In the genomic region with DNA sequence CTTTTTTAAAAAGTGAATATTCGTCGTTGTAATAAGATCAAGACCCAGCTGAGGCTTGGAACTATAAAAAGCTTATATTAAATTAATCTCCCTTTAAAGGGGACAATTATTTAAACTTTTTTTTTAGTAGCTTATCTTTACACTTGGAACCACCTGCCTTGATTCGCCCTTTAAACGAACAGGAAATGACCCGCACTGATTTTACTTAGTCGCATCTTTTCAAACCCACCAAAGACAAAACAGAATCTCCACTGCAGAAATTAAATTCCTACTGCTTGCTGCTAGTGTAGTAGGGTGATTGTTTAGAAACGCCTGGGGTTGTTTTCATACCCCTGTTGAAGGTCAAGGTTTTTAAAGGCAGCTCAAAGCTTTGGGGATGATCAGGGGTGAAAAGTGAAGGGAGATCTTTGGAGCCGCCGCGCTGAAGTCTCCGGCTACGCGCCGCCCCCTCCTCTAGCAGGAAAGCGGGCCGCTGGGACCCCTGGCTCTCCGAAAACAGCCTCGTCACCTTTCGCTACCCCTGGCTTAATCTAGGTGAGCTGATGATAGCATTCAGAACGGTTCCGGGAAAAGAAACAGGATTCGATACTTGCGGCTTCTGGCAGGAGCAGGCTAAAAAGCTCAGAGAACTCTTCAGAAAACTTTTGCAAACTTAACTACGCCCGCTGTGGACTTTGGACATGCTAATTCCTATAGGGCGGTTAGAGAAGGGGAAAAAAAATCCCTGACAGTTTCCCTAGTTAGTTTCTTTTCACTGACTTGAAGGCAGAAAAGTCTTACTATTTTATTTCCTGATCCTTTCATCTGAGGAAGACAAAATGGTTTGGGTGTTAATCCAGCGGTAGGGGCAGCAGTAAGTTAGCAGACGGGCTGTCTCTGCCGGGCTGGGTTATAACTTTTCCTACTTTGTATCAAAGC, we compare ENCODE assay signal across 8 cellular contexts.
A peak's percentile ranks its signal among the peaks of the same experiment; 100 is the strongest.
DNase-seq lines count a peak whose midpoint lies in the region; ATAC-seq and TF ChIP-seq lines count a peak whose summit lies in the region.

No MANE protein-coding gene starts in this region.

- H4K20me1 ChIP-seq in PC-9 (ENCODE audit: insufficient read depth): peaks cover 27% of the 10 kb centered on the region; the same call in 1 of the 2 replicates

- POLR2A ChIA-PET in PC-9 (lab: Charles Lee; ENCODE audit: unreplicated experiment): interaction anchor here (0.6 kb wide), 2 partner anchors 98 to 1434 kb away, joined by 3 to 7 read pairs; no protein-coding TSS in a partner anchor
- POLR2A ChIA-PET in naive thymus-derived CD4-positive, alpha-beta T cell (lab: Charles Lee): interaction anchor here (0.6 to 1.7 kb wide), 6 partner anchors 98 to 545 kb away, joined by 4 to 6 read pairs (median 5); no protein-coding TSS in a partner anchor

- peak overlapping the region; percentile 86 for H3K4me2 ChIP-seq in PC-9

- TF ChIP-seq CTCF in GM12865 (IDR thresholded peaks at IDR 0.05; ENCODE audit: insufficient read depth, low read depth, low read length, missing control alignments) (no peak), PC-9 (conservative IDR thresholded peaks at IDR 0.05) (no peak)

- H3K9me3 Mint-ChIP-seq in dendritic cell treated with granulocyte-macrophage colony-stimulating factor and Interleukin-4, amounts not matched to agents 40 ng/mL and 50 ng/mL, for 4 days: no peaks in the 10 kb centered on the region
- peaks cover 0 to 3% (median 0%) of the 10 kb centered on the region in 11 donors for H3K9me3 Mint-ChIP-seq in naive thymus-derived CD4-positive, alpha-beta T cell

- no peak for ATAC-seq in naive thymus-derived CD4-positive, alpha-beta T cell
- no peak for ATAC-seq in GM19452 (IDR thresholded peaks at IDR 0.05; ENCODE audit: unreplicated experiment)

- H3K79me2 ChIP-seq in PC-9 (ENCODE audit: low read depth): peaks cover 78% of the 10 kb centered on the region

- peak overlapping the region; percentile 99 for H3K27ac ChIP-seq in PC-9
- peak overlapping the region; percentile 40 for H3K27ac ChIP-seq in naive thymus-derived CD4-positive, alpha-beta T cell (ENCODE audit: low read depth, low read length)

- H3K4me3 Mint-ChIP-seq in dendritic cell treated with granulocyte-macrophage colony-stimulating factor and Interleukin-4, amounts not matched to agents 40 ng/mL and 50 ng/mL, for 4 days: peak overlapping the region; percentile 95
- H3K4me3 Mint-ChIP-seq in naive thymus-derived CD4-positive, alpha-beta T cell: peak overlapping the region; percentile 83 to 100 (median 94)

- H3K36me3 Mint-ChIP-seq in dendritic cell treated with granulocyte-macrophage colony-stimulating factor and Interleukin-4, amounts not matched to agents 40 ng/mL and 50 ng/mL, for 4 days (ENCODE audit: low read depth): peaks cover 76% of the 10 kb centered on the region
- H3K36me3 Mint-ChIP-seq in naive thymus-derived CD4-positive, alpha-beta T cell: peaks cover 0 to 12% (median 5%) of the 10 kb centered on the region in 5 donors

- intact Hi-C loops in PC-9 (cut with micrococcal nuclease; ENCODE audit: unreplicated experiment): no loop called here
- intact Hi-C loops in dendritic cell treated with granulocyte-macrophage colony-stimulating factor and Interleukin-4, amounts not matched to agents 40 ng/mL and 50 ng/mL, for 4 days (cut with micrococcal nuclease): loop anchor here (5.0 kb wide), 2 partner anchors 396 to 1046 kb away; no protein-coding TSS in a partner anchor
- intact Hi-C loops in naive thymus-derived CD4-positive, alpha-beta T cell (cut with micrococcal nuclease): loop anchor here (2.0 to 10.0 kb wide), 9 partner anchors 84 to 1246 kb away; a partner anchor contains a TSS

- no peak overlapping the region for H2AFZ ChIP-seq in PC-9

- H3K27me3 ChIP-seq in PC-9 (ENCODE audit: insufficient read depth, low read depth): no peaks in the 10 kb centered on the region
- H3K27me3 ChIP-seq in naive thymus-derived CD4-positive, alpha-beta T cell (ENCODE audit: control insufficient read depth in 2 of 2, insufficient read depth in 2 of 2, low read length in 2 of 2): no peaks in the 10 kb centered on the region

- no peak for DNase-seq in GM12865 (ENCODE audit: low read depth)
- no peak for DNase-seq in PC-9
- peak in 6 of 9 donors; percentile 31 to 46 (median 40) for DNase-seq in naive thymus-derived CD4-positive, alpha-beta T cell
- DNase-seq in GDM1 (lab: John Stamatoyannopoulos, UW): no peak
- DNase-seq in islet precursor cell: no peak
- DNase-seq in AG08395 (ENCODE audit: low spot score): no peak

- H3K36me3 ChIP-seq in PC-9 (ENCODE audit: low read depth): peaks cover 32% of the 10 kb centered on the region
- peaks cover 0 to 5% (median 0%) of the 10 kb centered on the region in 3 experiments for H3K36me3 ChIP-seq in naive thymus-derived CD4-positive, alpha-beta T cell (ENCODE audit: control insufficient read depth in 2 of 3, insufficient read depth in 3 of 3, low read length in 3 of 3)

- TSS peak; percentile 11 for BruUV-seq in PC-9 (replicated peaks; lab: Mats Ljungman, UMichigan)

- no peaks in the 10 kb centered on the region for H3K27me3 Mint-ChIP-seq in dendritic cell treated with granulocyte-macrophage colony-stimulating factor and Interleukin-4, amounts not matched to agents 40 ng/mL and 50 ng/mL, for 4 days
- peaks cover 0 to 5% (median 0%) of the 10 kb centered on the region in 5 donors for H3K27me3 Mint-ChIP-seq in naive thymus-derived CD4-positive, alpha-beta T cell

- peak overlapping the region; percentile 97 for H3K27ac Mint-ChIP-seq in dendritic cell treated with granulocyte-macrophage colony-stimulating factor and Interleukin-4, amounts not matched to agents 40 ng/mL and 50 ng/mL, for 4 days
- H3K27ac Mint-ChIP-seq in naive thymus-derived CD4-positive, alpha-beta T cell: peak overlapping the region; percentile 43 to 99 (median 72)

- peaks cover 30% of the 10 kb centered on the region for H3K4me1 ChIP-seq in PC-9 (replicated peaks; ENCODE audit: insufficient read depth)
- H3K4me1 ChIP-seq in naive thymus-derived CD4-positive, alpha-beta T cell (ENCODE audit: control insufficient read depth in 2 of 2, insufficient read depth in 2 of 2, low read length in 2 of 2): peaks cover 15 to 36% of the 10 kb centered on the region in 2 donors

- H3K4me1 Mint-ChIP-seq in dendritic cell treated with granulocyte-macrophage colony-stimulating factor and Interleukin-4, amounts not matched to agents 40 ng/mL and 50 ng/mL, for 4 days (ENCODE audit: low read depth): peaks cover 28% of the 10 kb centered on the region
- H3K4me1 Mint-ChIP-seq in naive thymus-derived CD4-positive, alpha-beta T cell: peaks cover 31 to 68% (median 62%) of the 10 kb centered on the region in 7 donors

- peaks cover 46% of the 10 kb centered on the region for H3F3A ChIP-seq in PC-9 (ENCODE audit: insufficient read depth, low read depth)

- H3K9me3 ChIP-seq in PC-9 (ENCODE audit: insufficient read depth, low read depth): no peaks in the 10 kb centered on the region
- no peaks in the 10 kb centered on the region for H3K9me3 ChIP-seq in naive thymus-derived CD4-positive, alpha-beta T cell (ENCODE audit: control insufficient read depth in 2 of 3, low read length in 3 of 3)

- CTCF ChIA-PET in PC-9 (lab: Charles Lee): interaction anchor here (0.6 kb wide), 1 partner anchor 49 kb away, joined by 4 read pairs; no protein-coding TSS in a partner anchor
- CTCF ChIA-PET in naive thymus-derived CD4-positive, alpha-beta T cell (lab: Charles Lee): interaction anchor here (0.6 to 8.7 kb wide), 9 partner anchors 7 to 954 kb away, joined by 3 to 71 read pairs (median 3); a partner anchor contains a TSS

- H3K4me3 ChIP-seq in GM12865 (ENCODE audit: low read depth, low read length) (peak overlapping the region; percentile 89), PC-9 (peak overlapping the region; percentile 97)
- peak overlapping the region; percentile 46 for H3K4me3 ChIP-seq in naive thymus-derived CD4-positive, alpha-beta T cell (ENCODE audit: low read length)

- H3K9me2 ChIP-seq in PC-9 (ENCODE audit: insufficient read depth): no peaks in the 10 kb centered on the region

Comparison
In these comparisons a context has a peak if more than half of its experiments do, and no peak if none do; other contexts are left out.
1. DNase-seq: peak in naive thymus-derived CD4-positive, alpha-beta T cell (6 of 9); none in GM12865 (single experiment), PC-9 (0 of 2), GDM1 (single experiment), islet precursor cell (single experiment) and AG08395 (single experiment).
2. H3K4me3 ChIP-seq: peak in every context shown above with its lines; median percentile 97 in PC-9; 89 in GM12865; 46 in naive thymus-derived CD4-positive, alpha-beta T cell.